In genomic region chr6:147468634-147469033, GRCh38 we compare ENCODE assay signal across 17 cellular contexts. TPM values are rescaled to one million over a fixed set of nuclear protein-coding genes. Genes with fewer than 3 reads are reported as not detected.
DNase-seq lines count a peak whose midpoint lies in the region; ATAC-seq, FAIRE-seq and TF ChIP-seq lines count a peak whose summit lies in the region.
"Had no signal": no experiment of that assay in that cellular context is flagged by ENCODE, and none has a peak within 500 bp of the region (broad histone marks: within the 10 kb centered on the region; RNA-seq: fewer than 3 reads in every experiment).

No MANE protein-coding gene starts in this region.

- WGBS in H9 (ENCODE audit: extremely low coverage, insufficient read length, low lambda C conversion rate), result no CpG with 5 or more reads among the region's 2 CpGs

- H3K14ac ChIP-seq in H9 (ENCODE audit: insufficient read depth, low read length), result no peak overlapping the region

- peaks cover 4 to 8% of the 10 kb centered on the region in 2 experiments for H3K9me3 Mint-ChIP-seq in H9
- H3K9me3 Mint-ChIP-seq in WTC11, result peaks cover 12% of the 10 kb centered on the region

- TF ChIP-seq CTCF in A673 (conservative IDR thresholded peaks at IDR 0.05; ENCODE audit: low read depth, low read length), result peak; percentile 18; the same call in 1 of the 2 replicates
- TF ChIP-seq CTCF in H9 (conservative IDR thresholded peaks at IDR 0.05), result peak; percentile 60
- TF ChIP-seq CTCF in WTC11 (IDR thresholded peaks at IDR 0.05), result no peak
- TF ChIP-seq CTCF in kidney (IDR thresholded peaks at IDR 0.05; ENCODE audit: borderline replicate concordance, extremely low read depth, insufficient read depth), result no peak

- no peak overlapping the region for H2BK5ac ChIP-seq in H9 (ENCODE audit: insufficient read length, low read length)

- no peak overlapping the region for H3K4me3 Mint-ChIP-seq in H9
- H3K4me3 Mint-ChIP-seq in WTC11, result no peak overlapping the region

- H3K9ac ChIP-seq in H9 (ENCODE audit: extremely low read depth, insufficient read length, low read length), result no peak overlapping the region
- no peak overlapping the region for H3K9ac ChIP-seq in kidney (ENCODE audit: low read length in 2 of 2)

- H3K36me3 ChIP-seq in A673 (ENCODE audit: insufficient read depth, low read length, poor library complexity, severe bottlenecking) (no peaks in the 10 kb centered on the region), kidney (ENCODE audit: control insufficient read depth in 1 of 2, insufficient read depth in 2 of 2, low read length in 2 of 2) (no peaks in the 10 kb centered on the region)

- peak; percentile 94 for ATAC-seq in WTC11
- no peak for ATAC-seq in GM21723 (IDR thresholded peaks at IDR 0.05; ENCODE audit: unreplicated experiment)

- no peak overlapping the region for H4K8ac ChIP-seq in H9 (replicated peaks; ENCODE audit: insufficient read length, low read depth, low read length)

- no peak for TF ChIP-seq POLR2A in GM12891 (IDR thresholded peaks at IDR 0.05; ENCODE audit: low read depth, low read length)

- peak; percentile 11 for DNase-seq in A673 (ENCODE audit: low spot score)
- no peak for DNase-seq in H9
- peak; percentile 10 for DNase-seq in WTC11 (ENCODE audit: low spot score)
- DNase-seq in iPS-NIHi11 (ENCODE audit: low spot score), result peak; percentile 25
- DNase-seq in GM12891 (ENCODE audit: insufficient read length, low spot score), result no peak
- no peak for DNase-seq in stimulated activated CD4-positive, alpha-beta T cell treated with anti-CD3 and anti-CD28 coated beads, Interleukin-15, amount 100 ng/mL, for 24 hours
- DNase-seq in kidney, result no peak
- DNase-seq: GOT3, NCI-H1048, NCI-H1694, NCI-H774, SHP77 treated with DMSO at 0.1 percent for 48 hours had no signal

- no peaks in the 10 kb centered on the region for H3K79me1 ChIP-seq in H9 (ENCODE audit: insufficient read depth, low read depth, low read length, poor library complexity, severe bottlenecking)

- H3K56ac ChIP-seq in H9 (ENCODE audit: insufficient read length, low read depth, low read length), result no peak overlapping the region

- H2AFZ ChIP-seq in H9 (ENCODE audit: low read length), result no peak overlapping the region

- POLR2A ChIA-PET in A673 (lab: Charles Lee; ENCODE audit: low non-redundant PET), result no interaction called here
- POLR2A ChIA-PET in WTC11 (lab: Charles Lee), result no interaction called here

- H3K4me3 ChIP-seq in A673 (ENCODE audit: low read depth, low read length, poor library complexity, severe bottlenecking), result no peak overlapping the region
- H3K4me3 ChIP-seq in kidney (ENCODE audit: low read length in 2 of 2), result no peak overlapping the region
- H3K4me3 ChIP-seq: A549 had no signal

- H3K27ac ChIP-seq in A673 (ENCODE audit: low read depth, low read length, poor library complexity, severe bottlenecking) (no peak overlapping the region), H9 (ENCODE audit: insufficient read length, low read depth, low read length) (no peak overlapping the region), kidney (ENCODE audit: low read depth in 2 of 2, low read length in 2 of 2) (no peak overlapping the region)
- H3K27ac ChIP-seq: A549 had no signal

- H3K4ac ChIP-seq in H9 (ENCODE audit: low read depth, low read length), result no peak overlapping the region

- BruUV-seq in A673 (replicated peaks; lab: Mats Ljungman, UMichigan), result no TSS peak

- FAIRE-seq in GM12891 (lab: Jason Lieb, UNC) (no peak), kidney (lab: Jason Lieb, UNC) (no peak)
- FAIRE-seq: A549, GM12892, RCC 7860 had no signal

- no peaks in the 10 kb centered on the region for H4K20me1 ChIP-seq in H9 (ENCODE audit: control insufficient read depth, insufficient read depth, insufficient read length)

- no peaks in the 10 kb centered on the region for H3K23me2 ChIP-seq in H9 (ENCODE audit: insufficient read length, low read depth, low read length, poor library complexity, severe bottlenecking)

- no peak overlapping the region for H3K18ac ChIP-seq in H9 (ENCODE audit: insufficient read length, low read depth, low read length)

- no peak overlapping the region for H4K91ac ChIP-seq in H9 (ENCODE audit: insufficient read length, low read depth, low read length)

- H3K4me1 Mint-ChIP-seq in H9 (peaks cover 4 to 10% of the 10 kb centered on the region in 2 experiments; a peak in 2 of 4 replicates), WTC11 (peaks cover 5% of the 10 kb centered on the region)

- no peak overlapping the region for H2BK12ac ChIP-seq in H9 (ENCODE audit: insufficient read length, low read depth, low read length)

- H2AK5ac ChIP-seq in H9 (ENCODE audit: insufficient read length, low read length), result no peak overlapping the region

- CTCF ChIA-PET in A673 (lab: Charles Lee), result no interaction called here
- CTCF ChIA-PET in WTC11 (lab: Charles Lee), result no interaction called here

- H3K9me3 ChIP-seq in A673 (ENCODE audit: low read depth, low read length, poor library complexity, severe bottlenecking) (peaks cover 5% of the 10 kb centered on the region), H9 (ENCODE audit: control insufficient read depth, low read depth, low read length) (no peaks in the 10 kb centered on the region), kidney (ENCODE audit: control insufficient read depth in 1 of 2, low read length in 2 of 2) (peaks cover 0 to 10% of the 10 kb centered on the region in 2 donors)
- H3K9me3 ChIP-seq: A549, Caco-2 had no signal

- no peak overlapping the region for H2BK20ac ChIP-seq in H9 (ENCODE audit: low read depth, low read length, poor library complexity, severe bottlenecking)

- H2BK120ac ChIP-seq in H9 (ENCODE audit: low read depth, low read length, poor library complexity, severe bottlenecking), result no peak overlapping the region

- H3K27me3 ChIP-seq in A673 (replicated peaks; ENCODE audit: insufficient read depth, low read depth, low read length, poor library complexity), result no peaks in the 10 kb centered on the region
- H3K27me3 ChIP-seq in H9 (ENCODE audit: insufficient read depth, low read length), result no peaks in the 10 kb centered on the region

- no peak overlapping the region for H3K4me2 ChIP-seq in H9 (ENCODE audit: insufficient read depth, insufficient read length, low read length)
- H3K4me2 ChIP-seq: A549 had no signal

- H3K27ac Mint-ChIP-seq in H9 (no peak overlapping the region), WTC11 (no peak overlapping the region)

- H3T11ph ChIP-seq in H9 (ENCODE audit: low read length), result no peak overlapping the region

- no peaks in the 10 kb centered on the region; the same call in 1 of the 2 replicates for H3K27me3 Mint-ChIP-seq in H9 (ENCODE audit: low read depth)
- no peaks in the 10 kb centered on the region for H3K27me3 Mint-ChIP-seq in WTC11 (ENCODE audit: low read depth)

- H3K79me2 ChIP-seq in H9 (ENCODE audit: insufficient read depth, low read length), result no peaks in the 10 kb centered on the region

- no peak overlapping the region for H2BK15ac ChIP-seq in H9 (ENCODE audit: low read depth, low read length)

- intact Hi-C loops in A673 (cut with micrococcal nuclease; ENCODE audit: unreplicated experiment), result no loop called here
- intact Hi-C loops in kidney (cut with DNase I), result no loop called here

- no peak overlapping the region for H3K23ac ChIP-seq in H9 (ENCODE audit: insufficient read length, low read depth, low read length)

- no peak overlapping the region for H4K5ac ChIP-seq in H9 (ENCODE audit: insufficient read length, low read depth, low read length)

- H3K36me3 Mint-ChIP-seq in H9 (ENCODE audit: insufficient read depth in 1 of 3, low read depth in 3 of 3) (peaks cover 0 to 4% (median 3%) of the 10 kb centered on the region in 3 experiments; a peak in 1 of 7 replicates), WTC11 (no peaks in the 10 kb centered on the region)

- peaks cover 14% of the 10 kb centered on the region for H3K4me1 ChIP-seq in A673 (ENCODE audit: insufficient read depth, low read length, poor library complexity, severe bottlenecking)
- H3K4me1 ChIP-seq in H9 (ENCODE audit: insufficient read depth, low read length), result no peaks in the 10 kb centered on the region
- no peaks in the 10 kb centered on the region for H3K4me1 ChIP-seq in kidney (ENCODE audit: control insufficient read depth in 1 of 2, insufficient read depth in 1 of 2, low read depth in 1 of 2, low read length in 2 of 2)
- H3K4me1 ChIP-seq: A549, Caco-2 had no signal

TF ChIP-seq in WTC11, 78 proteins besides CTCF, POLR2A, EP300 and RAD21:
- TF ChIP-seq FOXJ3 (CRISPR knock-in tag; IDR thresholded peaks at IDR 0.05; ENCODE audit: borderline replicate concordance) (no peak), NR3C1 (CRISPR knock-in tag; conservative IDR thresholded peaks at IDR 0.05; ENCODE audit: low read depth) (no peak), SP1 (CRISPR knock-in tag; conservative IDR thresholded peaks at IDR 0.05) (no peak), MXD4 (CRISPR knock-in tag; IDR thresholded peaks at IDR 0.05; ENCODE audit: borderline replicate concordance) (no peak)
TF ChIP-seq in WTC11: peak in this region for 0.

TF ChIP-seq in GM12891, 5 proteins besides CTCF, POLR2A, EP300 and RAD21:
- no peak for TF ChIP-seq TAF1 (IDR thresholded peaks at IDR 0.05; ENCODE audit: low read depth, low read length)
- TF ChIP-seq POU2F2 (IDR thresholded peaks at IDR 0.05; ENCODE audit: low read depth, low read length), result no peak
- no peak for TF ChIP-seq PAX5 (IDR thresholded peaks at IDR 0.05; ENCODE audit: insufficient read depth, low read length, severe bottlenecking)
- no peak for TF ChIP-seq POLR2AphosphoS5 (IDR thresholded peaks at IDR 0.05; ENCODE audit: low read depth, low read length)

RNA-seq across cellular contexts. Expression of gene SAMD5, which starts 39.9 kb away (rescaled TPM):
- total RNA-seq in A673 (2021) (4.3 and 6.1 TPM in 2 replicates), H9 (2021) (0.04 and 0.29 TPM in 2 replicates), WTC11 (2021) (0.07 to 0.39 TPM (median 0.21 TPM) in 3 replicates), kidney (9.2 TPM)
- not detected for polyA plus RNA-seq in GM12891 (2012; ENCODE audit: low read depth, missing spikeins)
- 11.1 TPM for polyA plus RNA-seq in kidney (ENCODE audit: insufficient read depth, low read depth, low replicate concordance)

Comparison
In these comparisons a context has a peak if more than half of its experiments do, and no peak if none do; other contexts are left out.
1. DNase-seq: peak in A673 (single experiment), WTC11 (single experiment) and iPS-NIHi11 (single experiment); none in H9 (single experiment), GM12891 (single experiment), stimulated activated CD4-positive, alpha-beta T cell treated with anti-CD3 and anti-CD28 coated beads, Interleukin-15, amount 100 ng/mL, for 24 hours (single experiment) and kidney (single experiment).
2. CTCF ChIP-seq: peak in A673 (single experiment) and H9 (single experiment); none in WTC11 (single experiment) and kidney (single experiment).